2 cellular contexts compared by ENCODE assay signal in genomic region chr4:83129258-83129657, GRCh38.
TF ChIP-seq lines count a peak whose summit lies in the region.

No MANE protein-coding gene starts in this region.

TF ChIP-seq in SK-N-SH, 30 proteins besides CTCF, POLR2A, EP300 and RAD21 (continued from another document):
- no peak for TF ChIP-seq USF2 (IDR thresholded peaks at IDR 0.05; ENCODE audit: borderline replicate concordance, low read depth, low read length)

TF ChIP-seq in SK-N-SH treated with all-trans-retinoic acid at 6 μM for 48 hours, 23 proteins besides CTCF, POLR2A, EP300 and RAD21 (continued from another document):
- no peak for TF ChIP-seq BACH2 (CRISPR knock-in tag; IDR thresholded peaks at IDR 0.05; ENCODE audit: borderline replicate concordance)
- no peak for TF ChIP-seq ZFP3 (CRISPR knock-in tag; IDR thresholded peaks at IDR 0.05)
- TF ChIP-seq POU6F1 (CRISPR knock-in tag; IDR thresholded peaks at IDR 0.05; ENCODE audit: borderline replicate concordance, low read depth): no peak
- TF ChIP-seq ZC3H10 (CRISPR knock-in tag; IDR thresholded peaks at IDR 0.05): no peak
- TF ChIP-seq ZFP30 (CRISPR knock-in tag; IDR thresholded peaks at IDR 0.05): no peak
- no peak for TF ChIP-seq TCF4 (CRISPR knock-in tag; IDR thresholded peaks at IDR 0.05; ENCODE audit: borderline replicate concordance)
